In the genomic region with DNA sequence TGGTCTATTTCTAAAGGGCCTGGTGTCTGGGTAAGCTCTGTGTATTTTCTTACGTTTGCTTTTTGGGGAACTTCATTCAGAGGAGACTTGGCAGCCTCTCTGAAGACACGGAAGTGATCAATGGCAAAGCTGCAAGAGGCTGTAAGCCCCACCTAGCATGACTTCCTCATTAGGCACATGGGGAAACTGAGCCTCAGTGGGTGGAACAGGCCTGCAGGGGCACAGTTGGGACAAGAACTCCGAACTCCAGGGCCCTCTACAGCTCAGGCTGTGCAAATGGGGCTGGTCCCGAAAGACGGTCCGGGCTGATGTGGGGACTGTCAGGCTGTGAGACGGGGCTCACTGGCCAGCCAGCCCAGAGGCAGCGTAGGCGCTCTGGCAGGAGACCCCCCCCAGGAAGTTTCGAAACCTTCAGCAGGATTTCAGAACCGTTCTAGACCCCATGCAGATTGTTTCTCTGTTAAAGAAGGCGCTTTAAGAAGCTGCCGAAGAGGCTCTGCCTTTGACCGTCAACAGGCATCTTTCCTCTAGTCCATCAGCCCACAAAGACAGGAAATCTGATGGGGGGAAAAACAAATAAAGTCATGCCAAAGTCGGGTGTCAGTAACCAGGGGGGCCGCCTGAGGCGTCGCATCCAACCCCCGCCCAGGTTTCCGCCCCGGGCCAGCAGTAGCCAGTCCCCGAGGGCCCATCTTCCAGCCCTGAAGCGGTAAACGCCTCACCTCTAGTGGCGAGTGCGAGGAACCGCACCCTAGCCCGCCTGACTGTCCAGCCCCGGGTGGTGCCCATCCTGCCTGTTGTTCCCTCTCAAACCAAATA, we compare ENCODE assay signal across 8 cellular contexts.
DNase-seq lines count a peak whose midpoint lies in the region; ATAC-seq and TF ChIP-seq lines count a peak whose summit lies in the region.

No MANE protein-coding gene starts in this region.

- no peaks in the 10 kb centered on the region for H3K9me2 ChIP-seq in DOHH2 (replicated peaks; ENCODE audit: control insufficient read depth, low read length)

- intact Hi-C loops in left ventricle myocardium superior (cut with micrococcal nuclease), result no loop called here

- H3K36me3 ChIP-seq in DOHH2 (ENCODE audit: control insufficient read depth, low read length) (no peaks in the 10 kb centered on the region), SJCRH30 (no peaks in the 10 kb centered on the region)

- H3K4me3 ChIP-seq in DOHH2 (ENCODE audit: low read length), result peak overlapping the region; percentile 65
- H3K4me3 ChIP-seq in skeletal muscle cell (ENCODE audit: low read depth, low read length), result peak overlapping the region; percentile 23
- H3K4me3 ChIP-seq in SJCRH30, result no peak overlapping the region

- H3K4me1 ChIP-seq in DOHH2 (ENCODE audit: control insufficient read depth, low read length), result peaks cover 38% of the 10 kb centered on the region
- no peaks in the 10 kb centered on the region for H3K4me1 ChIP-seq in SJCRH30

- H3K4me2 ChIP-seq in DOHH2 (ENCODE audit: low read length), result peak overlapping the region; percentile 87

- H4K20me1 ChIP-seq in DOHH2 (ENCODE audit: control insufficient read depth, insufficient read depth, low read depth, low read length), result no peaks in the 10 kb centered on the region

- DNase-seq in HCEC 1CT, result peak; percentile 11
- peak; percentile 71 for DNase-seq in RPMI8226
- peak; percentile 57 for DNase-seq in activated naive CD4-positive, alpha-beta T cell treated with anti-CD3 and anti-CD28 coated beads, Interleukin-2, amount 50 U/mL, for 16 hours
- DNase-seq in left ventricle myocardium superior, result peak; percentile 69
- DNase-seq in skeletal muscle cell (ENCODE audit: low read depth), result peak; percentile 9
- DNase-seq in SJCRH30, result no peak
- DNase-seq in NCI-H1436 treated with DMSO at 0.1 percent for 48 hours (lab: John Stamatoyannopoulos, UW), result no peak

- no peaks in the 10 kb centered on the region for H3K79me2 ChIP-seq in DOHH2 (ENCODE audit: control insufficient read depth, low read length)

- peaks cover 10% of the 10 kb centered on the region for H3F3A ChIP-seq in DOHH2 (ENCODE audit: control insufficient read depth, insufficient read depth)

- H3K9me3 ChIP-seq in DOHH2 (ENCODE audit: control insufficient read depth, insufficient read depth, low read length) (no peaks in the 10 kb centered on the region), SJCRH30 (replicated peaks) (no peaks in the 10 kb centered on the region)

- ATAC-seq in left ventricle myocardium superior, result peak; percentile 86

- peak; percentile 88 for TF ChIP-seq CTCF in DOHH2 (IDR thresholded peaks at IDR 0.05; ENCODE audit: low read depth, low read length, poor library complexity, severe bottlenecking)

- H3K27ac ChIP-seq in DOHH2 (ENCODE audit: low read depth, low read length), result no peak overlapping the region
- H3K27ac ChIP-seq in SJCRH30, result no peak overlapping the region

- no peaks in the 10 kb centered on the region for H3K27me3 ChIP-seq in DOHH2 (ENCODE audit: control insufficient read depth, low read length)
- H3K27me3 ChIP-seq in SJCRH30, result peaks cover 4% of the 10 kb centered on the region; the same call in 1 of the 2 replicates

Comparison
In these comparisons a context has a peak if more than half of its experiments do, and no peak if none do; other contexts are left out.
1. DNase-seq: peak in HCEC 1CT (single experiment), RPMI8226 (single experiment), activated naive CD4-positive, alpha-beta T cell treated with anti-CD3 and anti-CD28 coated beads, Interleukin-2, amount 50 U/mL, for 16 hours (single experiment), left ventricle myocardium superior (single experiment) and skeletal muscle cell (single experiment); none in SJCRH30 (0 of 2) and NCI-H1436 treated with DMSO at 0.1 percent for 48 hours (single experiment).